ENCODE assay signal across 8 cellular contexts in genomic region chr20:19995220-19995863, GRCh38. TPM values are rescaled to one million over a fixed set of nuclear protein-coding genes. Genes with fewer than 3 reads are reported as not detected.
DNase-seq lines count a peak whose midpoint lies in the region; ATAC-seq and TF ChIP-seq lines count a peak whose summit lies in the region.

No MANE protein-coding gene starts in this region.

- H3K27ac ChIP-seq in left ventricle myocardium inferior (replicated peaks) (peak overlapping the region; percentile 83), smooth muscle cell (ENCODE audit: low read depth) (peak overlapping the region; percentile 98)

- H3K36me3 Mint-ChIP-seq in activated CD8-positive, alpha-beta T cell treated with anti-CD3 and anti-CD28 coated beads for 36 hours (ENCODE audit: low read depth) = no peaks in the 10 kb centered on the region

- 26% methylated on average over 5 of the region's 5 CpGs for WGBS in smooth muscle cell (ENCODE audit: low lambda C conversion rate)

- POLR2A ChIA-PET in activated CD8-positive, alpha-beta T cell treated with anti-CD3 and anti-CD28 coated beads for 36 hours (lab: Charles Lee) = no interaction called here

- TF ChIP-seq CTCF in GM12873 (IDR thresholded peaks at IDR 0.05; ENCODE audit: insufficient read depth, low read depth, low read length, missing control alignments) (peak; percentile 69), left ventricle myocardium inferior (IDR thresholded peaks at IDR 0.05; ENCODE audit: borderline replicate concordance) (peak; percentile 83), smooth muscle cell (IDR thresholded peaks at IDR 0.05; ENCODE audit: borderline replicate concordance, insufficient read depth, poor library complexity, severe bottlenecking) (peak; percentile 82)
- TF ChIP-seq CTCF in activated CD8-positive, alpha-beta T cell treated with anti-CD3 and anti-CD28 coated beads for 36 hours (IDR thresholded peaks at IDR 0.05) = peak; percentile 74

- H3K27me3 ChIP-seq in left ventricle myocardium inferior (ENCODE audit: low read depth) (no peaks in the 10 kb centered on the region), smooth muscle cell (ENCODE audit: low read depth) (no peaks in the 10 kb centered on the region)

- CTCF ChIA-PET in activated CD8-positive, alpha-beta T cell treated with anti-CD3 and anti-CD28 coated beads for 36 hours (lab: Charles Lee) = interaction anchor here (0.6 to 2.8 kb wide), 4 partner anchors 13 to 1625 kb away, joined by 3 to 8 read pairs (median 4); no protein-coding TSS in a partner anchor

- peak overlapping the region; percentile 77 for H3K4me2 ChIP-seq in smooth muscle cell

- H3F3A ChIP-seq in smooth muscle cell (ENCODE audit: low read depth) = peaks cover 39% of the 10 kb centered on the region

- H3K27ac Mint-ChIP-seq in activated CD8-positive, alpha-beta T cell treated with anti-CD3 and anti-CD28 coated beads for 36 hours = no peak overlapping the region

- no peak for ATAC-seq in activated CD8-positive, alpha-beta T cell treated with anti-CD3 and anti-CD28 coated beads for 36 hours
- ATAC-seq in GM21390 (IDR thresholded peaks at IDR 0.05; ENCODE audit: unreplicated experiment) (no peak), HG03460 (IDR thresholded peaks at IDR 0.05; ENCODE audit: unreplicated experiment) (no peak)

- DNase-seq in AG08395 (ENCODE audit: low spot score) (peak; percentile 64), NCI-H2227 (lab: John Stamatoyannopoulos, UW; ENCODE audit: unreplicated experiment) (peak; percentile 60), left ventricle myocardium inferior (no peak), smooth muscle cell (lab: John Stamatoyannopoulos, UW; ENCODE audit: unreplicated experiment) (no peak)
- peak; percentile 48 for DNase-seq in activated CD8-positive, alpha-beta T cell treated with anti-CD3 and anti-CD28 coated beads for 36 hours

- intact Hi-C loops in activated CD8-positive, alpha-beta T cell treated with anti-CD3 and anti-CD28 coated beads for 36 hours (cut with micrococcal nuclease) = loop anchor here (2.0 to 10.0 kb wide), 2 partner anchors 211 to 301 kb away; no protein-coding TSS in a partner anchor
- intact Hi-C loops in left ventricle myocardium inferior (cut with micrococcal nuclease) = loop anchor here (10.0 kb wide), 1 partner anchor 211 kb away; no protein-coding TSS in a partner anchor

- peaks cover 6% of the 10 kb centered on the region for H3K79me2 ChIP-seq in smooth muscle cell (ENCODE audit: low read depth)

- H3K9me3 Mint-ChIP-seq in activated CD8-positive, alpha-beta T cell treated with anti-CD3 and anti-CD28 coated beads for 36 hours = no peaks in the 10 kb centered on the region

- peaks cover 99% of the 10 kb centered on the region for H3K4me1 ChIP-seq in left ventricle myocardium inferior
- H3K4me1 ChIP-seq in smooth muscle cell (ENCODE audit: low read depth) = peaks cover 39% of the 10 kb centered on the region

- peaks cover 4% of the 10 kb centered on the region for H3K27me3 Mint-ChIP-seq in activated CD8-positive, alpha-beta T cell treated with anti-CD3 and anti-CD28 coated beads for 36 hours

- H3K9me3 ChIP-seq in left ventricle myocardium inferior (replicated peaks) = no peaks in the 10 kb centered on the region
- no peaks in the 10 kb centered on the region for H3K9me3 ChIP-seq in smooth muscle cell (replicated peaks; ENCODE audit: low read depth)

- H3K36me3 ChIP-seq in left ventricle myocardium inferior (peaks cover 74% of the 10 kb centered on the region), smooth muscle cell (ENCODE audit: low read depth) (peaks cover 4% of the 10 kb centered on the region)

- no peaks in the 10 kb centered on the region for H3K4me1 Mint-ChIP-seq in activated CD8-positive, alpha-beta T cell treated with anti-CD3 and anti-CD28 coated beads for 36 hours (ENCODE audit: low read depth)

- H3K4me3 Mint-ChIP-seq in activated CD8-positive, alpha-beta T cell treated with anti-CD3 and anti-CD28 coated beads for 36 hours = no peak overlapping the region

- no peak overlapping the region for H3K4me3 ChIP-seq in left ventricle myocardium inferior
- H3K4me3 ChIP-seq in smooth muscle cell = no peak overlapping the region

- H2AFZ ChIP-seq in smooth muscle cell (ENCODE audit: low read depth) = no peak overlapping the region

- no peak overlapping the region for H3K9ac ChIP-seq in smooth muscle cell (ENCODE audit: low read depth)

- no peaks in the 10 kb centered on the region for H4K20me1 ChIP-seq in smooth muscle cell (ENCODE audit: low read depth)

RNA-seq across cellular contexts. Expression of gene NAA20, which starts 21.8 kb away (rescaled TPM):
- total RNA-seq in activated CD8-positive, alpha-beta T cell treated with anti-CD3 and anti-CD28 coated beads for 36 hours = 100 to 1,000 TPM in 1 of 2 experiments, 10 to 100 TPM in 1; 99.8 to 100 TPM
- total RNA-seq in left ventricle myocardium inferior (67.5 TPM), smooth muscle cell (35.4 and 49.4 TPM in 2 replicates)
- 96.9 and 101 TPM in 2 replicates for polyA plus RNA-seq in smooth muscle cell

RNA-seq across cellular contexts. Expression of gene CRNKL1, which starts 56.9 kb away (rescaled TPM):
- total RNA-seq in activated CD8-positive, alpha-beta T cell treated with anti-CD3 and anti-CD28 coated beads for 36 hours = 10 to 100 TPM; 21.1 to 23.3 TPM
- total RNA-seq in left ventricle myocardium inferior = 18.0 TPM
- total RNA-seq in smooth muscle cell = 21.5 and 26.0 TPM in 2 replicates
- polyA plus RNA-seq in smooth muscle cell = 12.0 and 12.3 TPM in 2 replicates

RNA-seq across cellular contexts. Expression of gene CFAP61, which starts 57.0 kb away (rescaled TPM):
- total RNA-seq in activated CD8-positive, alpha-beta T cell treated with anti-CD3 and anti-CD28 coated beads for 36 hours = not detected
- 54.8 TPM for total RNA-seq in left ventricle myocardium inferior
- total RNA-seq in smooth muscle cell = 0.72 TPM in 1 of 2 replicates, not detected in the other
- not detected in 2 replicates for polyA plus RNA-seq in smooth muscle cell

Comparison
In these comparisons a context has a peak if more than half of its experiments do, and no peak if none do; other contexts are left out.
1. DNase-seq: peak in AG08395 (single experiment), NCI-H2227 (single experiment) and activated CD8-positive, alpha-beta T cell treated with anti-CD3 and anti-CD28 coated beads for 36 hours (single experiment); none in left ventricle myocardium inferior (single experiment) and smooth muscle cell (single experiment).
2. RNA of gene CFAP61, which starts 57.0 kb away (total RNA-seq): 54.8 TPM in left ventricle myocardium inferior (single experiment); not detected in activated CD8-positive, alpha-beta T cell treated with anti-CD3 and anti-CD28 coated beads for 36 hours and 0.72 TPM in smooth muscle cell; every median in the first group is over 10 times any median in the second.
3. Peak in every context shown above with its lines, with median percentiles within 50 percentile points of each other: CTCF ChIP-seq.